Comparison of ENCODE assay signal across 17 cellular contexts in genomic region chr19:13027557-13027956, GRCh38. TPM values are rescaled to one million over a fixed set of nuclear protein-coding genes. Genes with fewer than 3 reads are reported as not detected.
DNase-seq lines count a peak whose midpoint lies in the region; ATAC-seq and TF ChIP-seq lines count a peak whose summit lies in the region.
"Had no signal": no experiment of that assay in that cellular context is flagged by ENCODE, and none has a peak within 500 bp of the region (broad histone marks: within the 10 kb centered on the region; RNA-seq: fewer than 3 reads in every experiment).

No MANE protein-coding gene starts in this region.

- no peak overlapping the region for H3K27ac Mint-ChIP-seq in activated CD8-positive, alpha-beta T cell treated with anti-CD3 and anti-CD28 coated beads, Interleukin-2, amount 10 ng/mL, durations not matched to agents 7 days and 5 days

- no peaks in the 10 kb centered on the region for H3K36me3 ChIP-seq in left lung
- no peaks in the 10 kb centered on the region for H3K36me3 ChIP-seq in suprapubic skin
- H3K36me3 ChIP-seq: cardiac muscle cell had no signal

- no peaks in the 10 kb centered on the region for H3K36me3 Mint-ChIP-seq in activated CD8-positive, alpha-beta T cell treated with anti-CD3 and anti-CD28 coated beads, Interleukin-2, amount 10 ng/mL, durations not matched to agents 7 days and 5 days (ENCODE audit: low read depth)

- H3K27ac ChIP-seq in C4-2B = peak overlapping the region; percentile 96
- H3K27ac ChIP-seq in left lung = peak overlapping the region; percentile 77 to 94
- peak overlapping the region; percentile 97 for H3K27ac ChIP-seq in suprapubic skin
- H3K27ac ChIP-seq: cardiac muscle cell, HL-60 had no signal

- H3K4me3 Mint-ChIP-seq in activated CD8-positive, alpha-beta T cell treated with anti-CD3 and anti-CD28 coated beads, Interleukin-2, amount 10 ng/mL, durations not matched to agents 7 days and 5 days = no peak overlapping the region

- no peak for TF ChIP-seq CTCF in C4-2B (conservative IDR thresholded peaks at IDR 0.05)
- no peak for TF ChIP-seq CTCF in astrocyte of the cerebellum (IDR thresholded peaks at IDR 0.05; ENCODE audit: low read depth, low read length, missing control alignments)
- TF ChIP-seq CTCF in left lung (IDR thresholded peaks at IDR 0.05) = no peak
- TF ChIP-seq CTCF in suprapubic skin (IDR thresholded peaks at IDR 0.05) = no peak

- in situ Hi-C loops in astrocyte of the cerebellum (cut with HindIII; ENCODE audit: low sequenced_read_pairs) = loop anchor here (5.0 kb wide), 1 partner anchor 35 kb away; no protein-coding TSS in a partner anchor

- POLR2A ChIA-PET in activated CD8-positive, alpha-beta T cell treated with anti-CD3 and anti-CD28 coated beads, Interleukin-2, amount 10 ng/mL, durations not matched to agents 7 days and 5 days (lab: Charles Lee) = no interaction called here

- CTCF ChIA-PET in activated CD8-positive, alpha-beta T cell treated with anti-CD3 and anti-CD28 coated beads, Interleukin-2, amount 10 ng/mL, durations not matched to agents 7 days and 5 days (lab: Charles Lee) = interaction anchor here (1.2 to 8.2 kb wide), 4 partner anchors 17 to 62 kb away, joined by 5 to 52 read pairs (median 26); no protein-coding TSS in a partner anchor

- 49% methylated on average over 6 of the region's 6 CpGs for WGBS in suprapubic skin

- H3K4me1 ChIP-seq in left lung (peaks cover 36 to 95% of the 10 kb centered on the region in 2 donors), suprapubic skin (peaks cover 98% of the 10 kb centered on the region)

- intact Hi-C loops in left lung (cut with DNase I) = no loop called here

- ATAC-seq in left lung (no peak), GM18517 (IDR thresholded peaks at IDR 0.05; ENCODE audit: unreplicated experiment) (no peak), GM19351 (IDR thresholded peaks at IDR 0.05; ENCODE audit: unreplicated experiment) (no peak)
- ATAC-seq in activated CD8-positive, alpha-beta T cell treated with anti-CD3 and anti-CD28 coated beads, Interleukin-2, amount 10 ng/mL, durations not matched to agents 7 days and 5 days = no peak

- peaks cover 15% of the 10 kb centered on the region for H3K4me1 Mint-ChIP-seq in activated CD8-positive, alpha-beta T cell treated with anti-CD3 and anti-CD28 coated beads, Interleukin-2, amount 10 ng/mL, durations not matched to agents 7 days and 5 days (ENCODE audit: low read depth)

- H3K27me3 Mint-ChIP-seq in activated CD8-positive, alpha-beta T cell treated with anti-CD3 and anti-CD28 coated beads, Interleukin-2, amount 10 ng/mL, durations not matched to agents 7 days and 5 days (ENCODE audit: low read depth) = peaks cover 29% of the 10 kb centered on the region

- no peaks in the 10 kb centered on the region for H3K9me3 Mint-ChIP-seq in activated CD8-positive, alpha-beta T cell treated with anti-CD3 and anti-CD28 coated beads, Interleukin-2, amount 10 ng/mL, durations not matched to agents 7 days and 5 days (ENCODE audit: insufficient read depth)

- peaks cover 0 to 26% of the 10 kb centered on the region in 2 donors for H3K27me3 ChIP-seq in left lung
- H3K27me3 ChIP-seq in suprapubic skin = no peaks in the 10 kb centered on the region

- TF ChIP-seq EP300 in suprapubic skin (IDR thresholded peaks at IDR 0.05) = no peak

- H3K9me3 ChIP-seq in left lung = no peaks in the 10 kb centered on the region
- no peaks in the 10 kb centered on the region for H3K9me3 ChIP-seq in suprapubic skin

- H3K4me3 ChIP-seq in astrocyte of the cerebellum (ENCODE audit: low read depth, low read length) (peak overlapping the region; percentile 84), left lung (no peak overlapping the region), suprapubic skin (peak overlapping the region; percentile 55)
- H3K4me3 ChIP-seq: cardiac muscle cell, lung had no signal

- DNase-seq in astrocyte of the cerebellum (ENCODE audit: low read depth) = no peak
- DNase-seq in left lung = peak in 1 of 2 donors; percentile 17
- DNase-seq in suprapubic skin (ENCODE audit: low spot score in 2 of 2) = no peak
- no peak for DNase-seq in NCI-H446 (lab: John Stamatoyannopoulos, UW)
- no peak for DNase-seq in activated CD8-positive, alpha-beta T cell treated with anti-CD3 and anti-CD28 coated beads, Interleukin-2, amount 10 ng/mL, durations not matched to agents 7 days and 5 days
- DNase-seq: activated naive CD4-positive, alpha-beta T cell; KG1; NCI-H1436; NCI-H345; stimulated activated naive CD4-positive, alpha-beta T cell treated with Interleukin-2 at 50 U/mL for 16 hours had no signal

- no peak for TF ChIP-seq POLR2A in suprapubic skin (IDR thresholded peaks at IDR 0.05)

RNA-seq across cellular contexts. Expression of gene NFIX, which starts 32.3 kb away (rescaled TPM):
- total RNA-seq in left lung (100 to 1,000 TPM; 166 to 237 TPM), suprapubic skin (100 to 1,000 TPM; 126 to 223 (median 176) TPM)
- total RNA-seq in activated CD8-positive, alpha-beta T cell treated with anti-CD3 and anti-CD28 coated beads, Interleukin-2, amount 10 ng/mL, durations not matched to agents 7 days and 5 days = 1 to 10 TPM in 1 of 2 experiments, under 1 TPM in 1; 0.40 to 1.4 TPM
- total RNA-seq: cardiac muscle cell had no signal

RNA-seq across cellular contexts. Expression of gene DAND5, which starts 58.2 kb away (rescaled TPM):
- total RNA-seq in left lung (under 1 TPM in 1 of 2 donors, not detected in 1; 0.13 TPM), suprapubic skin (not detected)
- under 1 TPM; 0.21 to 0.34 TPM for total RNA-seq in activated CD8-positive, alpha-beta T cell treated with anti-CD3 and anti-CD28 coated beads, Interleukin-2, amount 10 ng/mL, durations not matched to agents 7 days and 5 days
- total RNA-seq: cardiac muscle cell, Daoy had no signal

Comparison
In these comparisons a context has a peak if more than half of its experiments do, and no peak if none do; other contexts are left out.
1. H3K4me3 ChIP-seq: peak in astrocyte of the cerebellum (single experiment) and suprapubic skin (single experiment); none in left lung (0 of 2).
2. RNA of gene NFIX, which starts 32.3 kb away (total RNA-seq): 166 to 237 TPM in left lung and 126 to 223 TPM in suprapubic skin; 0.40 to 1.4 TPM in activated CD8-positive, alpha-beta T cell treated with anti-CD3 and anti-CD28 coated beads, Interleukin-2, amount 10 ng/mL, durations not matched to agents 7 days and 5 days; every median in the first group is over 10 times any median in the second.
3. Peak in every context shown above with its lines, with median percentiles within 50 percentile points of each other: H3K27ac ChIP-seq.